In the genomic region with DNA sequence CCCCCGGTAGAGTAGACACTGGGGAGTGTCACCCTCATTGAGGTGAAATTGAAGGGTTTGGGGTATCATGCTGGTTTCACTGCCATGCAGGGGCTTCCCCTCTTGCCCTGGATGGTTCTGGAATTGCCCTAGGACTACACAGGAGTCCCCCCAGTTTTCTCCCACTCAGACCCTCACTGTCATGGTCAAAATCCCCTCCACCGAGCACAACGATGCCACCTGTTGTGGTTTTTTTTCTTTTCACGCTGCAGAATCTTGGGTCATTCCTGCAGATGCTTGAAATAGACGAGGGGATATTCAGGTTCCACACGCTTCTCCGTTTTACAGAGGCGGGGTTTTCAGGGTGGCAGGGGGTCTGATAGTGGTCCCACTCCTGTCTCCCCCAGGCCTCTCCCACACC, we compare ENCODE assay signal across 1 cellular context.
TF ChIP-seq lines count a peak whose summit lies in the region.

No MANE protein-coding gene starts in this region.

TF ChIP-seq in GM12878, 131 proteins besides CTCF, POLR2A, EP300 and RAD21:
- no peak for TF ChIP-seq ZNF217 (IDR thresholded peaks at IDR 0.05)
- TF ChIP-seq FOXM1 (IDR thresholded peaks at IDR 0.05; ENCODE audit: low read depth, low read length): peak; percentile 70; the same call in 1 of the 2 replicates
- TF ChIP-seq TCF12 (IDR thresholded peaks at IDR 0.05; ENCODE audit: low read depth, low read length): 0 out of 2 replicates have a peak, but pooled peaks have one; percentile 36
- no peak for TF ChIP-seq DPF2 (IDR thresholded peaks at IDR 0.05)
- no peak for TF ChIP-seq ZNF622 (IDR thresholded peaks at IDR 0.05)
- TF ChIP-seq RBBP5 (conservative IDR thresholded peaks at IDR 0.05): no peak
- no peak for TF ChIP-seq TBL1XR1 (IDR thresholded peaks at IDR 0.05; ENCODE audit: low read depth, low read length)
- peak; percentile 61 for TF ChIP-seq EED (IDR thresholded peaks at IDR 0.05; ENCODE audit: low read depth)
- 0 out of 2 replicates have a peak, but pooled peaks have one; percentile 26 for TF ChIP-seq ZBED1 (IDR thresholded peaks at IDR 0.05; ENCODE audit: borderline replicate concordance)
- TF ChIP-seq NBN (IDR thresholded peaks at IDR 0.05): no peak
- TF ChIP-seq CREM (IDR thresholded peaks at IDR 0.05; ENCODE audit: low read depth): peak; percentile 52; the same call in 1 of the 2 replicates
- peak; percentile 80 for TF ChIP-seq RUNX3 (IDR thresholded peaks at IDR 0.05; ENCODE audit: low read length)
- no peak for TF ChIP-seq BCL11A (IDR thresholded peaks at IDR 0.05; ENCODE audit: low read depth, low read length)
- TF ChIP-seq, protein P1, sequence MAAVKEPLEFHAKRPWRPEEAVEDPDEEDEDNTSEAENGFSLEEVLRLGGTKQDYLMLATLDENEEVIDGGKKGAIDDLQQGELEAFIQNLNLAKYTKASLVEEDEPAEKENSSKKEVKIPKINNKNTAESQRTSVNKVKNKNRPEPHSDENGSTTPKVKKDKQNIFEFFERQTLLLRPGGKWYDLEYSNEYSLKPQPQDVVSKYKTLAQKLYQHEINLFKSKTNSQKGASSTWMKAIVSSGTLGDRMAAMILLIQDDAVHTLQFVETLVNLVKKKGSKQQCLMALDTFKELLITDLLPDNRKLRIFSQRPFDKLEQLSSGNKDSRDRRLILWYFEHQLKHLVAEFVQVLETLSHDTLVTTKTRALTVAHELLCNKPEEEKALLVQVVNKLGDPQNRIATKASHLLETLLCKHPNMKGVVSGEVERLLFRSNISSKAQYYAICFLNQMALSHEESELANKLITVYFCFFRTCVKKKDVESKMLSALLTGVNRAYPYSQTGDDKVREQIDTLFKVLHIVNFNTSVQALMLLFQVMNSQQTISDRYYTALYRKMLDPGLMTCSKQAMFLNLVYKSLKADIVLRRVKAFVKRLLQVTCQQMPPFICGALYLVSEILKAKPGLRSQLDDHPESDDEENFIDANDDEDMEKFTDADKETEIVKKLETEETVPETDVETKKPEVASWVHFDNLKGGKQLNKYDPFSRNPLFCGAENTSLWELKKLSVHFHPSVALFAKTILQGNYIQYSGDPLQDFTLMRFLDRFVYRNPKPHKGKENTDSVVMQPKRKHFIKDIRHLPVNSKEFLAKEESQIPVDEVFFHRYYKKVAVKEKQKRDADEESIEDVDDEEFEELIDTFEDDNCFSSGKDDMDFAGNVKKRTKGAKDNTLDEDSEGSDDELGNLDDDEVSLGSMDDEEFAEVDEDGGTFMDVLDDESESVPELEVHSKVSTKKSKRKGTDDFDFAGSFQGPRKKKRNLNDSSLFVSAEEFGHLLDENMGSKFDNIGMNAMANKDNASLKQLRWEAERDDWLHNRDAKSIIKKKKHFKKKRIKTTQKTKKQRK (IDR thresholded peaks at IDR 0.05; ENCODE audit: low read depth, low read length): no peak
- TF ChIP-seq NFIC (IDR thresholded peaks at IDR 0.05; ENCODE audit: low read depth, low read length): peak; percentile 49; the same call in 1 of the 2 replicates
- no peak for TF ChIP-seq SIX5 (IDR thresholded peaks at IDR 0.05; ENCODE audit: low read depth, low read length, severe bottlenecking)
- TF ChIP-seq SPI1 (IDR thresholded peaks at IDR 0.05; ENCODE audit: borderline replicate concordance, insufficient read depth, low read depth, low read length): no peak
- TF ChIP-seq CBX5 (IDR thresholded peaks at IDR 0.05; ENCODE audit: low read depth): no peak
- TF ChIP-seq KDM1A (IDR thresholded peaks at IDR 0.05; ENCODE audit: borderline replicate concordance): no peak
- no peak for TF ChIP-seq CBFB (IDR thresholded peaks at IDR 0.05; ENCODE audit: low read depth)
- no peak for TF ChIP-seq RELA (IDR thresholded peaks at IDR 0.05; ENCODE audit: borderline replicate concordance, partially characterized antibody)
- TF ChIP-seq SMC3 (IDR thresholded peaks at IDR 0.05; ENCODE audit: borderline replicate concordance, low read length): no peak
- TF ChIP-seq ZNF24 (IDR thresholded peaks at IDR 0.05): no peak
- TF ChIP-seq JUND (IDR thresholded peaks at IDR 0.05; ENCODE audit: low read depth, low read length): no peak
- no peak for TF ChIP-seq TCF3 (IDR thresholded peaks at IDR 0.05; ENCODE audit: borderline replicate concordance, insufficient read depth, low read depth, low read length)
- TF ChIP-seq, protein P2, sequence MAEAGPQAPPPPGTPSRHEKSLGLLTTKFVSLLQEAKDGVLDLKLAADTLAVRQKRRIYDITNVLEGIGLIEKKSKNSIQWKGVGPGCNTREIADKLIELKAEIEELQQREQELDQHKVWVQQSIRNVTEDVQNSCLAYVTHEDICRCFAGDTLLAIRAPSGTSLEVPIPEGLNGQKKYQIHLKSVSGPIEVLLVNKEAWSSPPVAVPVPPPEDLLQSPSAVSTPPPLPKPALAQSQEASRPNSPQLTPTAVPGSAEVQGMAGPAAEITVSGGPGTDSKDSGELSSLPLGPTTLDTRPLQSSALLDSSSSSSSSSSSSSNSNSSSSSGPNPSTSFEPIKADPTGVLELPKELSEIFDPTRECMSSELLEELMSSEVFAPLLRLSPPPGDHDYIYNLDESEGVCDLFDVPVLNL (IDR thresholded peaks at IDR 0.05; ENCODE audit: low read depth, low read length): no peak
- no peak for TF ChIP-seq ASH2L (IDR thresholded peaks at IDR 0.05; ENCODE audit: borderline replicate concordance, low read depth)
